ENCODE assay signal across 16 cellular contexts in the genomic region with DNA sequence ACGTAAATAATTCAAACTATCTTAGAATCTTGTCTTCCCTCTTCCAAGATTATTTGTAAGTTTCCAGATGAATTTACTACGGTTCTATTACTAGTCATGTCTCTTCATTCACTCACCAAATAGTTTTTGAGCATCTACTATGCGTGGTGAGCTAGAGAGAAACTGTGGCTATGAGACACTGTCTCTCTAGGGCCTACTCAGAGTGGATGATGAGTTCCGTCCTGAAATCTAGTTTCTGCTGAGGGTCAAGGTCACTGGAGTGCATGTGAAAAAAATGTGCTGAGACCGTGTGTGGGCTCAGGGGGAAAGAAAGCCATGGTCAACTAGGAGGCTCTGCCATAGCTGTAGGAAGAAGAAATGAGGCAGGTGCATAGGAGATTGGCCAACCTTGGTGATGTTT.
A peak's percentile ranks its signal among the peaks of the same experiment; 100 is the strongest.
DNase-seq lines count a peak whose midpoint lies in the region; ATAC-seq and FAIRE-seq lines count a peak whose summit lies in the region.
"Had no signal": no experiment of that assay in that cellular context is flagged by ENCODE, and none has a peak within 500 bp of the region (broad histone marks: within the 10 kb centered on the region; RNA-seq: fewer than 3 reads in every experiment).

No MANE protein-coding gene starts in this region.

- H3K4me3 Mint-ChIP-seq in T-helper 2 cell treated with Interferon-gamma antibody and Interleukin-4, amounts not matched to agents 5 μg/mL and 100 μg/mL, for 36 hours: no peak overlapping the region
- H3K4me3 Mint-ChIP-seq in activated naive CD8-positive, alpha-beta T cell treated with anti-CD3 and anti-CD28 coated beads for 36 hours: no peak overlapping the region
- H3K4me3 Mint-ChIP-seq: activated T-cell treated with anti-CD3 and anti-CD28 coated beads, Interleukin-2, amount 50 U/mL, for 4 hours; dendritic cell treated with granulocyte-macrophage colony-stimulating factor and Interleukin-4, amounts not matched to agents 40 ng/mL and 50 ng/mL, for 4 days had no signal

- ATAC-seq in HG03064 (IDR thresholded peaks at IDR 0.05; ENCODE audit: low read depth, unreplicated experiment): peak; percentile 74
- ATAC-seq: activated CD4-positive, CD25-positive, alpha-beta regulatory T cell treated with anti-CD3 and anti-CD28 coated beads, Interleukin-2, amount 50 U/mL, for 24 hours; activated T-cell treated with anti-CD3 and anti-CD28 coated beads, Interleukin-2, amount 50 U/mL, for 4 hours; left colon had no signal

- no peak for DNase-seq in T-helper 2 cell treated with Interferon-gamma antibody and Interleukin-4, amounts not matched to agents 5 μg/mL and 100 μg/mL, for 36 hours (ENCODE audit: low spot score)
- DNase-seq in T-helper 2 cell (no peak), GM19239 (ENCODE audit: insufficient read length, low spot score) (peak; percentile 19), H4 (ENCODE audit: low spot score) (no peak), NCI-H146 (lab: John Stamatoyannopoulos, UW) (no peak), NOMO-1 (lab: John Stamatoyannopoulos, UW; ENCODE audit: unreplicated experiment in 2 of 2) (no peak)
- DNase-seq in activated naive CD8-positive, alpha-beta T cell treated with anti-CD3 and anti-CD28 coated beads for 36 hours: no peak
- DNase-seq: 8988T; activated T-cell treated with anti-CD3 and anti-CD28 coated beads, Interleukin-2, amount 50 U/mL, for 4 hours; Caco-2; left colon; NCI-H226 had no signal

- peaks cover 25% of the 10 kb centered on the region for H3K4me1 Mint-ChIP-seq in T-helper 2 cell treated with Interferon-gamma antibody and Interleukin-4, amounts not matched to agents 5 μg/mL and 100 μg/mL, for 36 hours (ENCODE audit: low read depth)
- peaks cover 44% of the 10 kb centered on the region for H3K4me1 Mint-ChIP-seq in activated naive CD8-positive, alpha-beta T cell treated with anti-CD3 and anti-CD28 coated beads for 36 hours

- H3K27me3 Mint-ChIP-seq in T-helper 2 cell treated with Interferon-gamma antibody and Interleukin-4, amounts not matched to agents 5 μg/mL and 100 μg/mL, for 36 hours (ENCODE audit: low read depth): peaks cover 2% of the 10 kb centered on the region
- no peaks in the 10 kb centered on the region for H3K27me3 Mint-ChIP-seq in activated naive CD8-positive, alpha-beta T cell treated with anti-CD3 and anti-CD28 coated beads for 36 hours

- peaks cover 14% of the 10 kb centered on the region for H3K36me3 Mint-ChIP-seq in T-helper 2 cell treated with Interferon-gamma antibody and Interleukin-4, amounts not matched to agents 5 μg/mL and 100 μg/mL, for 36 hours (ENCODE audit: low read depth)
- H3K36me3 Mint-ChIP-seq in activated naive CD8-positive, alpha-beta T cell treated with anti-CD3 and anti-CD28 coated beads for 36 hours: no peaks in the 10 kb centered on the region

- peak; percentile 84 for FAIRE-seq in GM19239 (lab: Jason Lieb, UNC)
- FAIRE-seq: astrocyte had no signal

- H3K27ac Mint-ChIP-seq in T-helper 2 cell treated with Interferon-gamma antibody and Interleukin-4, amounts not matched to agents 5 μg/mL and 100 μg/mL, for 36 hours: peak overlapping the region; percentile 28
- H3K27ac Mint-ChIP-seq in activated naive CD8-positive, alpha-beta T cell treated with anti-CD3 and anti-CD28 coated beads for 36 hours: peak overlapping the region; percentile 7
- H3K27ac Mint-ChIP-seq: dendritic cell treated with granulocyte-macrophage colony-stimulating factor and Interleukin-4, amounts not matched to agents 40 ng/mL and 50 ng/mL, for 4 days had no signal

- peaks cover 19% of the 10 kb centered on the region for H3K9me3 Mint-ChIP-seq in T-helper 2 cell treated with Interferon-gamma antibody and Interleukin-4, amounts not matched to agents 5 μg/mL and 100 μg/mL, for 36 hours
- peaks cover 5% of the 10 kb centered on the region for H3K9me3 Mint-ChIP-seq in activated naive CD8-positive, alpha-beta T cell treated with anti-CD3 and anti-CD28 coated beads for 36 hours
- H3K9me3 Mint-ChIP-seq: activated T-cell treated with anti-CD3 and anti-CD28 coated beads, Interleukin-2, amount 50 U/mL, for 4 hours; dendritic cell treated with granulocyte-macrophage colony-stimulating factor and Interleukin-4, amounts not matched to agents 40 ng/mL and 50 ng/mL, for 4 days had no signal
